Comparison of ENCODE assay signal across 17 cellular contexts in the genomic region with DNA sequence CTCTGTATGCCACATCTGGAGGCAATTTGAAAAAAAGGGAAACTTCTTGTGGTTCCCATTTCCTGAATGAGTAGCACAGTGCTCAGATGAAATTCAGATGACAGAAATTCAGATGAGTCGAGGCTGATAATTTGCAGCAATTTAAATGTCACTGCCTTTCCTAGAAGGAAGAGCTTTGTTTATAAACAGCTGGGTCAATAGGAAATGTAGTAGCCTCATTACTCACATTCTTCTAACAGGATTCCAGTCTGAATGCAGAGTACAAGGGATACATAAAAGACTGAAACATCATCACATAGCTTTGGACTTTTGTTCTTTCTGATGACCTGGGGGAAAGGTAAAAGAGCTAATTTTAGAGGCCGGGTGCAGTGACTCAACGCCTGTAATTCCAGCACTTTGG. TPM values are rescaled to one million over a fixed set of nuclear protein-coding genes. Genes with fewer than 3 reads are reported as not detected.
DNase-seq lines count a peak whose midpoint lies in the region; ATAC-seq and TF ChIP-seq lines count a peak whose summit lies in the region.
"Had no signal": no experiment of that assay in that cellular context is flagged by ENCODE, and none has a peak within 500 bp of the region (broad histone marks: within the 10 kb centered on the region; RNA-seq: fewer than 3 reads in every experiment).

No MANE protein-coding gene starts in this region.

- DNase-seq in NOMO-1 treated with DMSO at 0.1 percent for 48 hours (lab: John Stamatoyannopoulos, UW; ENCODE audit: unreplicated experiment) (peak; percentile 22), NOMO-1 treated with dmso at 0.1 percent for 144 hours (lab: John Stamatoyannopoulos, UW; ENCODE audit: unreplicated experiment) (no peak), RWPE2 (ENCODE audit: low spot score) (no peak), fibroblast of the aortic adventitia (ENCODE audit: low read depth) (peak; percentile 46), type B pancreatic cell (ENCODE audit: extremely low spot score, unreplicated experiment) (no peak), left lobe of liver (ENCODE audit: low spot score) (no peak), C1 segment of cervical spinal cord (lab: John Stamatoyannopoulos, UW) (no peak)
- DNase-seq: activated CD4-positive, alpha-beta T cell treated with anti-CD3 and anti-CD28 coated beads, Interleukin-2, amount 50 U/mL, for 4 hours; anterior cingulate cortex; esophagus squamous epithelium; NCI-H2081 treated with DMSO at 0.1 percent for 48 hours; right lobe of liver; RPMI8226; stimulated activated CD4-positive, alpha-beta T cell treated with anti-CD3 and anti-CD28 coated beads, Interleukin-4, amount 100 ng/mL, for 4 hours had no signal

- ATAC-seq in RWPE2 (ENCODE audit: low read depth) (peak; percentile 38; the same call in 2 of the 3 replicates), left lobe of liver (no peak), GM18870 (IDR thresholded peaks at IDR 0.05; ENCODE audit: unreplicated experiment) (no peak)
- ATAC-seq: right lobe of liver had no signal

- TF ChIP-seq CTCF in RWPE2 (IDR thresholded peaks at IDR 0.05; ENCODE audit: poor library complexity, severe bottlenecking), result no peak
- TF ChIP-seq CTCF in fibroblast of the aortic adventitia (IDR thresholded peaks at IDR 0.05; ENCODE audit: insufficient read depth, low read length), result no peak
- TF ChIP-seq CTCF in type B pancreatic cell (conservative IDR thresholded peaks at IDR 0.05), result no peak

- no peaks in the 10 kb centered on the region for H3K36me3 ChIP-seq in RWPE2 (ENCODE audit: low read depth)
- H3K36me3 ChIP-seq: esophagus squamous epithelium, right lobe of liver had no signal

- H3K27me3 ChIP-seq in RWPE2 (ENCODE audit: insufficient read depth, poor library complexity, severe bottlenecking), result no peaks in the 10 kb centered on the region
- H3K27me3 ChIP-seq: right lobe of liver had no signal

- peaks cover 23% of the 10 kb centered on the region for H3K27me3 Mint-ChIP-seq in type B pancreatic cell

- no peaks in the 10 kb centered on the region for H3K9me3 ChIP-seq in RWPE2 (ENCODE audit: severe bottlenecking)
- H3K9me3 ChIP-seq: esophagus squamous epithelium, right lobe of liver had no signal

- H3K9me3 Mint-ChIP-seq in type B pancreatic cell, result no peaks in the 10 kb centered on the region
- H3K9me3 Mint-ChIP-seq: memory B cell had no signal

- no peaks in the 10 kb centered on the region for H3K36me3 Mint-ChIP-seq in type B pancreatic cell
- H3K36me3 Mint-ChIP-seq: memory B cell had no signal

- H3K27ac Mint-ChIP-seq in type B pancreatic cell, result no peak overlapping the region
- H3K27ac Mint-ChIP-seq: memory B cell had no signal

- H3K27ac ChIP-seq in RWPE2 (ENCODE audit: poor library complexity, severe bottlenecking), result no peak overlapping the region
- H3K27ac ChIP-seq: 22Rv1, esophagus squamous epithelium, right lobe of liver had no signal

- H3K4me3 ChIP-seq in RWPE2 (ENCODE audit: severe bottlenecking) (no peak overlapping the region), fibroblast of the aortic adventitia (ENCODE audit: low read depth, low read length) (no peak overlapping the region)
- H3K4me3 ChIP-seq: esophagus squamous epithelium, right lobe of liver had no signal

- no peaks in the 10 kb centered on the region for H3K4me1 ChIP-seq in RWPE2 (ENCODE audit: insufficient read depth, poor library complexity, severe bottlenecking)
- H3K4me1 ChIP-seq: esophagus squamous epithelium, right lobe of liver had no signal

- H3K4me1 Mint-ChIP-seq in type B pancreatic cell (ENCODE audit: unreplicated experiment), result peaks cover 25% of the 10 kb centered on the region
- H3K4me1 Mint-ChIP-seq: memory B cell had no signal

- peak overlapping the region; percentile 35 for H3K4me3 Mint-ChIP-seq in type B pancreatic cell
- H3K4me3 Mint-ChIP-seq: memory B cell had no signal

RNA-seq across cellular contexts. Expression of gene DACT1, which starts 11.3 kb away (rescaled TPM):
- total RNA-seq in fibroblast of the aortic adventitia (ENCODE audit: low replicate concordance) (13.6 and 23.0 TPM in 2 replicates), type B pancreatic cell (ENCODE audit: low replicate concordance) (5.2 and 29.7 TPM in 2 replicates), left lobe of liver (1.0 TPM)

Comparison
In these comparisons a context has a peak if more than half of its experiments do, and no peak if none do; other contexts are left out.
1. DNase-seq: peak in NOMO-1 treated with DMSO at 0.1 percent for 48 hours (single experiment) and fibroblast of the aortic adventitia (single experiment); none in NOMO-1 treated with dmso at 0.1 percent for 144 hours (single experiment), RWPE2 (single experiment), type B pancreatic cell (single experiment), left lobe of liver (single experiment) and C1 segment of cervical spinal cord (0 of 14).